In the genomic region with DNA sequence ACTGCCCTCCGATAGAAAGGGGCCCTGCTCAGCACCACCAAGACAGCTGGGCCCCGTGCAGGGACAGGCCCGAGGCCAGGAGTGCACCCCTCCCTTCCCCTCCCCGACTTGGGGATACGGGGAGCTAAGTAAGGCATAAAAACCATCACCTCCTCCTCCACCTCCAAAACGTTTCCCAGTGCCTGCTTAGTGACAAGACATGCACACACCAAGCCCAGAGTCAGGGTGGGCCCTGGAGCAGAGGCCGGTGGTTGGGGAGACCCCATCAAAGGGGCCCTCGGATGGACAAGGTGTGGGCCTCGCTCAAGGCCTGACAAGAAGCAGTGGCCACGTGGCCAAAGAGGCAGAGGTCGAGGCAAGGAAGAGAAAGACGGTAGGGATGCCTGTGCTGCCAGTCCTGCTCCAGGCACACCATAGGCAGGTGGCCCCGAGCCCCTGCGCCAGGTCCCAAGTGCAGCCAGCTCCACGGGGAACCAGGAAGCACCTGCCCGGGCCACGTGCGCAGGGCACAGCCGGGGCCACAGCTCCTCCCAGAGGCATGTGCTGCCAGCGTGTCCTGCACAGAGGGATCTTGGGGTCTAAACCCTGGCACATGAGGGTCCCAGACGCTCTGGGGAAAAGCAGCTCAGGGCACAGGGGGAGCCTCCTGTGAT, we compare ENCODE assay signal across 23 cellular contexts.
"Had no signal": no experiment of that assay in that cellular context is flagged by ENCODE, and none has a peak within 500 bp of the region (broad histone marks: within the 10 kb centered on the region; RNA-seq: fewer than 3 reads in every experiment).

No MANE protein-coding gene starts in this region.

- DNase-seq: activated B cell treated with CpG ODN at 0.5 μM for 24 hours; activated CD4-positive, alpha-beta memory T cell treated with anti-CD3 and anti-CD28 coated beads for 36 hours; activated CD4-positive, alpha-beta T cell treated with anti-CD3 and anti-CD28 coated beads for 4 hours; activated gamma-delta T cell; adrenal gland; brain microvascular endothelial cell; dermis blood vessel endothelial cell; effector memory CD4-positive, alpha-beta T cell; foreskin melanocyte; hippocampal formation; midbrain; nephron progenitor cell; nucleus accumbens; sigmoid colon; stimulated activated CD4-positive, alpha-beta T cell treated with anti-CD3 and anti-CD28 coated beads, Interleukin-2, amount 100 ng/mL, for 48 hours; stimulated activated CD8-positive, alpha-beta memory T cell treated with anti-CD3 and anti-CD28 coated beads, Interleukin-4, amount 100 ng/mL, for 48 hours; stimulated activated naive CD4-positive, alpha-beta T cell treated with Interleukin-2 at 50 U/mL for 16 hours; substantia nigra; T-helper 1 cell; thyroid gland; upper lobe of right lung had no signal

- ATAC-seq: esophagus mucosa, upper lobe of right lung had no signal

- H3K27ac Mint-ChIP-seq: activated B cell treated with CpG ODN at 0.5 μM for 24 hours; activated CD4-positive, alpha-beta memory T cell treated with anti-CD3 and anti-CD28 coated beads for 36 hours; activated naive CD4-positive, alpha-beta T cell treated with anti-CD3 and anti-CD28 coated beads, Interleukin-2, amount 50 U/mL, for 24 hours; nephron progenitor cell had no signal

- H3K27me3 Mint-ChIP-seq: activated B cell treated with CpG ODN at 0.5 μM for 24 hours; activated CD4-positive, alpha-beta memory T cell treated with anti-CD3 and anti-CD28 coated beads for 36 hours; activated naive CD4-positive, alpha-beta T cell treated with anti-CD3 and anti-CD28 coated beads, Interleukin-2, amount 50 U/mL, for 24 hours had no signal

- H3K9me3 Mint-ChIP-seq: activated B cell treated with CpG ODN at 0.5 μM for 24 hours; activated CD4-positive, alpha-beta memory T cell treated with anti-CD3 and anti-CD28 coated beads for 36 hours; activated naive CD4-positive, alpha-beta T cell treated with anti-CD3 and anti-CD28 coated beads, Interleukin-2, amount 50 U/mL, for 24 hours; nephron progenitor cell had no signal

- H3K4me3 Mint-ChIP-seq: activated B cell treated with CpG ODN at 0.5 μM for 24 hours; activated CD4-positive, alpha-beta memory T cell treated with anti-CD3 and anti-CD28 coated beads for 36 hours; activated naive CD4-positive, alpha-beta T cell treated with anti-CD3 and anti-CD28 coated beads, Interleukin-2, amount 50 U/mL, for 24 hours; nephron progenitor cell had no signal
